Comparison of ENCODE assay signal across 8 cellular contexts in genomic region chr19:47228168-47228936, GRCh38. TPM values are rescaled to one million over a fixed set of nuclear protein-coding genes. Genes with fewer than 3 reads are reported as not detected.
A peak's percentile ranks its signal among the peaks of the same experiment; 100 is the strongest.
DNase-seq lines count a peak whose midpoint lies in the region; ATAC-seq, FAIRE-seq and TF ChIP-seq lines count a peak whose summit lies in the region.

No MANE protein-coding gene starts in this region.

- no TSS peak for BruUV-seq in endothelial cell of umbilical vein (replicated peaks; lab: Mats Ljungman, UMichigan)

- no peaks in the 10 kb centered on the region for H3K9me1 ChIP-seq in endothelial cell of umbilical vein (replicated peaks; ENCODE audit: control insufficient read depth, extremely low read depth, insufficient read depth, low read length)

- intact Hi-C loops in endothelial cell of umbilical vein (cut with micrococcal nuclease), result loop anchor here (1.0 kb wide), 1 partner anchor 46 kb away; the partner anchor contains the start of gene INAFM1
- intact Hi-C loops in natural killer cell (cut with micrococcal nuclease), result loop anchor here (5.0 kb wide), 3 partner anchors 44 to 116 kb away; partner anchors contain the start of genes INAFM1 and ZC3H4

- peak overlapping the region; percentile 57 for H3K4me2 ChIP-seq in endothelial cell of umbilical vein (ENCODE audit: insufficient read depth, low read length)

- peaks cover 9% of the 10 kb centered on the region for H3K79me2 ChIP-seq in endothelial cell of umbilical vein (ENCODE audit: control insufficient read depth, insufficient read depth, low read length)

- CTCF ChIA-PET in activated CD4-positive, alpha-beta T cell treated with anti-CD3 and anti-CD28 coated beads, Interleukin-2, amount 10 ng/mL, durations not matched to agents 7 days and 5 days (lab: Charles Lee), result interaction anchor here (0.6 to 5.8 kb wide), 4 partner anchors 11 to 215 kb away, joined by 3 to 78 read pairs (median 32); no protein-coding TSS in a partner anchor
- CTCF ChIA-PET in endothelial cell of umbilical vein (lab: Charles Lee), result interaction anchor here (1.0 to 3.1 kb wide), 3 partner anchors 11 to 18 kb away, joined by 3 to 31 read pairs (median 3); no protein-coding TSS in a partner anchor

- H3K36me3 ChIP-seq in endothelial cell of umbilical vein (ENCODE audit: control insufficient read depth in 2 of 2, extremely low read depth in 1 of 2, insufficient read depth in 2 of 2, low read length in 2 of 2), result peaks cover 0 to 3% of the 10 kb centered on the region in 2 experiments

- no peaks in the 10 kb centered on the region for H3K9me3 Mint-ChIP-seq in activated CD4-positive, alpha-beta T cell treated with anti-CD3 and anti-CD28 coated beads, Interleukin-2, amount 10 ng/mL, durations not matched to agents 7 days and 5 days
- H3K9me3 Mint-ChIP-seq in natural killer cell, result no peaks in the 10 kb centered on the region

- TF ChIP-seq CTCF in endothelial cell of umbilical vein (IDR thresholded peaks at IDR 0.05; ENCODE audit: extremely low read depth in 1 of 2, insufficient read depth in 1 of 2, low read depth in 1 of 2, low read length in 2 of 2) (no peak), natural killer cell (IDR thresholded peaks at IDR 0.05) (no peak)

- FAIRE-seq in endothelial cell of umbilical vein (lab: Jason Lieb, UNC), result peak; percentile 28

- H2AFZ ChIP-seq in endothelial cell of umbilical vein (ENCODE audit: low read depth, low read length), result no peak overlapping the region

- no peak overlapping the region for H3K27ac ChIP-seq in endothelial cell of umbilical vein (ENCODE audit: insufficient read depth, low read depth, low read length)

- H3K9ac ChIP-seq in endothelial cell of umbilical vein (replicated peaks; ENCODE audit: extremely low read depth, insufficient read depth, low read length), result peak overlapping the region; percentile 52

- H3K36me3 Mint-ChIP-seq in activated CD4-positive, alpha-beta T cell treated with anti-CD3 and anti-CD28 coated beads, Interleukin-2, amount 10 ng/mL, durations not matched to agents 7 days and 5 days (ENCODE audit: low read depth), result peaks cover 9% of the 10 kb centered on the region
- no peaks in the 10 kb centered on the region for H3K36me3 Mint-ChIP-seq in natural killer cell

- TF ChIP-seq POLR2A in endothelial cell of umbilical vein (IDR thresholded peaks at IDR 0.05; ENCODE audit: low read depth, low read length), result no peak

- H3K27me3 Mint-ChIP-seq in activated CD4-positive, alpha-beta T cell treated with anti-CD3 and anti-CD28 coated beads, Interleukin-2, amount 10 ng/mL, durations not matched to agents 7 days and 5 days, result no peaks in the 10 kb centered on the region
- H3K27me3 Mint-ChIP-seq in natural killer cell (ENCODE audit: low read depth in 2 of 2), result peaks cover 0 to 2% of the 10 kb centered on the region in 2 donors

- DNase-seq in Daoy (ENCODE audit: low read depth) (peak; percentile 70), LoVo (ENCODE audit: low spot score) (peak; percentile 56), endothelial cell of umbilical vein (ENCODE audit: low read depth, low spot score) (no peak), natural killer cell (peak; percentile 60), NCI-H187 (lab: John Stamatoyannopoulos, UW) (no peak), NCI-H2171 (lab: John Stamatoyannopoulos, UW) (no peak)
- peak; percentile 43 for DNase-seq in activated CD4-positive, alpha-beta T cell treated with anti-CD3 and anti-CD28 coated beads, Interleukin-2, amount 10 ng/mL, durations not matched to agents 7 days and 5 days

- no peaks in the 10 kb centered on the region for H3K9me3 ChIP-seq in endothelial cell of umbilical vein (replicated peaks; ENCODE audit: control insufficient read depth, insufficient read depth, low read length)

- H3K27ac Mint-ChIP-seq in activated CD4-positive, alpha-beta T cell treated with anti-CD3 and anti-CD28 coated beads, Interleukin-2, amount 10 ng/mL, durations not matched to agents 7 days and 5 days, result no peak overlapping the region
- H3K27ac Mint-ChIP-seq in natural killer cell, result no peak overlapping the region

- H3K4me1 Mint-ChIP-seq in activated CD4-positive, alpha-beta T cell treated with anti-CD3 and anti-CD28 coated beads, Interleukin-2, amount 10 ng/mL, durations not matched to agents 7 days and 5 days, result peaks cover 35% of the 10 kb centered on the region
- peaks cover 24 to 35% of the 10 kb centered on the region in 2 donors for H3K4me1 Mint-ChIP-seq in natural killer cell

- H4K20me1 ChIP-seq in endothelial cell of umbilical vein (replicated peaks; ENCODE audit: control insufficient read depth, extremely low read depth, insufficient read depth, low read length), result no peaks in the 10 kb centered on the region

- ATAC-seq in natural killer cell (peak in 1 of 3 donors; percentile 11), HG03342 (IDR thresholded peaks at IDR 0.05; ENCODE audit: unreplicated experiment) (no peak)

- peak overlapping the region in 2 of 3 experiments; percentile 70 to 93 for H3K4me3 ChIP-seq in endothelial cell of umbilical vein (replicated peaks in 1 of 3; ENCODE audit: insufficient read depth in 1 of 3, low read depth in 1 of 3, low read length in 3 of 3)

- POLR2A ChIA-PET in activated CD4-positive, alpha-beta T cell treated with anti-CD3 and anti-CD28 coated beads, Interleukin-2, amount 10 ng/mL, durations not matched to agents 7 days and 5 days (lab: Charles Lee), result interaction anchor here (0.6 kb wide), 1 partner anchor 10 kb away, joined by 6 read pairs; no protein-coding TSS in a partner anchor
- POLR2A ChIA-PET in endothelial cell of umbilical vein (lab: Charles Lee), result interaction anchor here (1.6 kb wide), 1 partner anchor 16 kb away, joined by 7 read pairs; no protein-coding TSS in a partner anchor

- peaks cover 36% of the 10 kb centered on the region for H3K4me1 ChIP-seq in endothelial cell of umbilical vein (ENCODE audit: control insufficient read depth, extremely low read depth, insufficient read depth, low read length)

- dilution Hi-C loops in endothelial cell of umbilical vein (cut with MboI; ENCODE audit: extremely low pct_ligation_motif_present, low sequenced_read_pairs), result no loop called here

- no peaks in the 10 kb centered on the region for H3K27me3 ChIP-seq in endothelial cell of umbilical vein (ENCODE audit: control insufficient read depth in 2 of 2, insufficient read depth in 2 of 2, low read length in 2 of 2)

- peak overlapping the region; percentile 76 for H3K4me3 Mint-ChIP-seq in activated CD4-positive, alpha-beta T cell treated with anti-CD3 and anti-CD28 coated beads, Interleukin-2, amount 10 ng/mL, durations not matched to agents 7 days and 5 days
- H3K4me3 Mint-ChIP-seq in natural killer cell, result peak overlapping the region; percentile 85

TF ChIP-seq in endothelial cell of umbilical vein, 7 proteins besides CTCF, POLR2A, EP300 and RAD21 (continues in another document):
- no peak for TF ChIP-seq POLR2AphosphoS5 (IDR thresholded peaks at IDR 0.05; ENCODE audit: insufficient read depth, low read depth, low read length)
- no peak for TF ChIP-seq FOS (IDR thresholded peaks at IDR 0.05; ENCODE audit: borderline replicate concordance, insufficient read depth, low read length)
- no peak for TF ChIP-seq MYC (IDR thresholded peaks at IDR 0.05; ENCODE audit: low read depth, low read length)
- TF ChIP-seq, protein P1, sequence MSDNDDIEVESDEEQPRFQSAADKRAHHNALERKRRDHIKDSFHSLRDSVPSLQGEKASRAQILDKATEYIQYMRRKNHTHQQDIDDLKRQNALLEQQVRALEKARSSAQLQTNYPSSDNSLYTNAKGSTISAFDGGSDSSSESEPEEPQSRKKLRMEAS (IDR thresholded peaks at IDR 0.05; ENCODE audit: insufficient read depth, insufficient read length), result no peak

RNA-seq across cellular contexts. Expression of gene BBC3, which starts 2.6 kb away (rescaled TPM):
- total RNA-seq in Daoy (2014; rRNA removed; shearing (Covaris generic)), result 0.86 and 2.2 TPM in 2 replicates
- 10 to 100 TPM; 12.8 to 19.0 TPM for total RNA-seq in activated CD4-positive, alpha-beta T cell treated with anti-CD3 and anti-CD28 coated beads, Interleukin-2, amount 10 ng/mL, durations not matched to agents 7 days and 5 days
- total RNA-seq in endothelial cell of umbilical vein, result 27.6 and 35.7 TPM in 2 replicates
- 11.3 and 15.8 TPM in 2 replicates for polyA plus RNA-seq in endothelial cell of umbilical vein
- polyA plus RNA-seq in endothelial cell of umbilical vein (2011; cell fraction: cytosol; rRNA removed), result 5.6 and 9.7 TPM in 2 replicates
- 16.7 and 16.8 TPM in 2 replicates for polyA plus RNA-seq in endothelial cell of umbilical vein (2011; cell fraction: nucleus; rRNA removed)
- 9.7 and 16.2 TPM in 2 replicates for polyA plus RNA-seq in endothelial cell of umbilical vein (2012)
- polyA minus RNA-seq in endothelial cell of umbilical vein, result 4.9 and 8.2 TPM in 2 replicates
- 5.2 TPM for polyA minus RNA-seq in endothelial cell of umbilical vein (2011; cell fraction: cytosol; rRNA and poly(A)+ RNA removed)
- 5.9 and 8.8 TPM in 2 replicates for polyA minus RNA-seq in endothelial cell of umbilical vein (2011; cell fraction: nucleus; rRNA and poly(A)+ RNA removed)
- total RNA-seq in natural killer cell, result 10 to 100 TPM; 39.9 to 45.1 (median 43.9) TPM

RNA-seq across cellular contexts. Expression of gene CCDC9, which starts 28.0 kb away (rescaled TPM):
- total RNA-seq in Daoy (2014; rRNA removed; shearing (Covaris generic)), result 8.0 and 8.6 TPM in 2 replicates
- 10 to 100 TPM; 20.4 to 24.1 TPM for total RNA-seq in activated CD4-positive, alpha-beta T cell treated with anti-CD3 and anti-CD28 coated beads, Interleukin-2, amount 10 ng/mL, durations not matched to agents 7 days and 5 days
- total RNA-seq in endothelial cell of umbilical vein (26.9 and 29.0 TPM in 2 replicates), natural killer cell (10 to 100 TPM; 49.6 to 55.8 (median 55.4) TPM)
- 4.6 and 6.0 TPM in 2 replicates for polyA plus RNA-seq in endothelial cell of umbilical vein
- 4.2 and 5.1 TPM in 2 replicates for polyA plus RNA-seq in endothelial cell of umbilical vein (2011; cell fraction: cytosol; rRNA removed)
- polyA plus RNA-seq in endothelial cell of umbilical vein (2011; cell fraction: nucleus; rRNA removed), result 21.1 and 30.7 TPM in 2 replicates
- 14.2 and 25.1 TPM in 2 replicates for polyA plus RNA-seq in endothelial cell of umbilical vein (2012)
- 4.0 and 7.1 TPM in 2 replicates for polyA minus RNA-seq in endothelial cell of umbilical vein
- 4.5 TPM for polyA minus RNA-seq in endothelial cell of umbilical vein (2011; cell fraction: cytosol; rRNA and poly(A)+ RNA removed)
- 11.6 and 17.7 TPM in 2 replicates for polyA minus RNA-seq in endothelial cell of umbilical vein (2011; cell fraction: nucleus; rRNA and poly(A)+ RNA removed)

RNA-seq across cellular contexts. Expression of gene INAFM1, which starts 46.3 kb away (rescaled TPM):
- 3.5 and 6.0 TPM in 2 replicates for total RNA-seq in Daoy (2014; rRNA removed; shearing (Covaris generic))
- 10 to 100 TPM; 12.8 to 14.9 TPM for total RNA-seq in activated CD4-positive, alpha-beta T cell treated with anti-CD3 and anti-CD28 coated beads, Interleukin-2, amount 10 ng/mL, durations not matched to agents 7 days and 5 days
- total RNA-seq in endothelial cell of umbilical vein, result 8.3 and 9.4 TPM in 2 replicates
- polyA plus RNA-seq in endothelial cell of umbilical vein, result 2.8 and 3.0 TPM in 2 replicates
- polyA plus RNA-seq in endothelial cell of umbilical vein (2011; cell fraction: cytosol; rRNA removed), result 0.84 and 1.7 TPM in 2 replicates
- polyA plus RNA-seq in endothelial cell of umbilical vein (2011; cell fraction: nucleus; rRNA removed), result 3.1 and 5.0 TPM in 2 replicates
- polyA plus RNA-seq in endothelial cell of umbilical vein (2012), result 3.0 and 6.4 TPM in 2 replicates
- polyA minus RNA-seq in endothelial cell of umbilical vein, result 0.55 and 1.1 TPM in 2 replicates
- not detected for polyA minus RNA-seq in endothelial cell of umbilical vein (2011; cell fraction: cytosol; rRNA and poly(A)+ RNA removed)
- 1.1 and 2.5 TPM in 2 replicates for polyA minus RNA-seq in endothelial cell of umbilical vein (2011; cell fraction: nucleus; rRNA and poly(A)+ RNA removed)
- 10 to 100 TPM in 1 of 3 donors, 1 to 10 TPM in 2; 9.1 to 10.3 (median 9.5) TPM for total RNA-seq in natural killer cell

Comparison
In these comparisons a context has a peak if more than half of its experiments do, and no peak if none do; other contexts are left out.
1. DNase-seq: peak in Daoy (single experiment), LoVo (single experiment), activated CD4-positive, alpha-beta T cell treated with anti-CD3 and anti-CD28 coated beads, Interleukin-2, amount 10 ng/mL, durations not matched to agents 7 days and 5 days (single experiment) and natural killer cell (single experiment); none in endothelial cell of umbilical vein (single experiment), NCI-H187 (0 of 2) and NCI-H2171 (single experiment).